Comparison of ENCODE assay signal across 23 cellular contexts in the genomic region with DNA sequence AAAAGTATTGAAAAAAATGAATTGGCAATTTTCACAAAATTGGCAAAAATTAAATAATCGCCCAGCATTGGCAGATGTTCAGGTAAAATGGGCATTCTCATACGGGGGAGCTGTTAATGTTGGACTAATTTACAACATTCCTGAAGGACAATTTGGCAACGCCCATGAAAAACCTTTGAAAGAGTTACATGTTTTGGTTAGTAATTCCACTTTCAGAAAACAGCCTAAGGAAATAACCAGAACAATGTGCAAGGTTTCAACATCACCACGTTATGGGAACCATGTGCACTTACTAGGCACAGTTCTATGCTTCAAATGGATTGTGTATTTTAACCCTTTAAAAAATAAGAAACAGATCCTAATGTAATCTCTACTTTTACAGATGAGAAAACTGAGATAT.
"Had no signal": no experiment of that assay in that cellular context is flagged by ENCODE, and none has a peak within 500 bp of the region (broad histone marks: within the 10 kb centered on the region; RNA-seq: fewer than 3 reads in every experiment).

No MANE protein-coding gene starts in this region.

- H3K9me3 ChIP-seq: vagina had no signal

- H3K27me3 Mint-ChIP-seq: dendritic cell treated with granulocyte-macrophage colony-stimulating factor and Interleukin-4, amounts not matched to agents 40 ng/mL and 50 ng/mL, for 4 days; naive thymus-derived CD4-positive, alpha-beta T cell; stimulated activated memory B cell treated with anti-CD40 and anti-IgM and Interleukin-4, amounts not matched to agents 10 μg/mL and 1 μg/mL and 100 μg/mL, for 72 hours; stimulated activated naive CD8-positive, alpha-beta T cell treated with anti-CD3 and anti-CD28 coated beads, Interleukin-15, Interleukin-2, amounts not matched to agents 100 ng/mL and 50 ng/mL, for 24 hours had no signal

- H3K36me3 ChIP-seq: tibial artery, upper lobe of right lung, vagina had no signal

- ATAC-seq: esophagus mucosa; left lobe of liver; naive thymus-derived CD4-positive, alpha-beta T cell; psoas muscle; sciatic nerve; stimulated activated memory B cell treated with anti-CD40 and anti-IgM and Interleukin-4, amounts not matched to agents 10 μg/mL and 1 μg/mL and 100 μg/mL, for 72 hours; upper lobe of right lung had no signal

- H3K27ac Mint-ChIP-seq: dendritic cell treated with granulocyte-macrophage colony-stimulating factor and Interleukin-4, amounts not matched to agents 40 ng/mL and 50 ng/mL, for 4 days; naive thymus-derived CD4-positive, alpha-beta T cell; nephron progenitor cell; stimulated activated memory B cell treated with anti-CD40 and anti-IgM and Interleukin-4, amounts not matched to agents 10 μg/mL and 1 μg/mL and 100 μg/mL, for 72 hours had no signal

- H3K4me1 ChIP-seq: parathyroid adenoma, psoas muscle, tibial artery, upper lobe of right lung, vagina had no signal

- H2AFZ ChIP-seq: parathyroid adenoma had no signal

- H3K9ac ChIP-seq: parathyroid adenoma had no signal

- DNase-seq: foreskin fibroblast; head of caudate nucleus; hippocampal formation; kidney glomerular epithelial cell; mammary epithelial cell; naive thymus-derived CD4-positive, alpha-beta T cell; nephron progenitor cell; psoas muscle; spleen; stimulated activated CD4-positive, alpha-beta T cell treated with anti-CD3 and anti-CD28 coated beads, Interleukin-15, amount 100 ng/mL, for 24 hours; stimulated activated CD4-positive, alpha-beta T cell treated with anti-CD3 and anti-CD28 coated beads, Interleukin-1b, Interleukin-23, amount 100 ng/mL, for 48 hours; stimulated activated CD4-positive, alpha-beta T cell treated with anti-CD3 and anti-CD28 coated beads, Interleukin-4, amount 100 ng/mL, for 24 hours; tibial artery; upper lobe of right lung had no signal

- H3K4me3 Mint-ChIP-seq: dendritic cell treated with granulocyte-macrophage colony-stimulating factor and Interleukin-4, amounts not matched to agents 40 ng/mL and 50 ng/mL, for 4 days; nephron progenitor cell; stimulated activated memory B cell treated with anti-CD40 and anti-IgM and Interleukin-4, amounts not matched to agents 10 μg/mL and 1 μg/mL and 100 μg/mL, for 72 hours; stimulated activated naive CD8-positive, alpha-beta T cell treated with anti-CD3 and anti-CD28 coated beads, Interleukin-15, Interleukin-2, amounts not matched to agents 100 ng/mL and 50 ng/mL, for 24 hours had no signal

- H3K4me3 ChIP-seq: psoas muscle, spleen, tibial artery, upper lobe of right lung, vagina had no signal

- H3K4me1 Mint-ChIP-seq: nephron progenitor cell; stimulated activated memory B cell treated with anti-CD40 and anti-IgM and Interleukin-4, amounts not matched to agents 10 μg/mL and 1 μg/mL and 100 μg/mL, for 72 hours had no signal

- H3K79me2 ChIP-seq: parathyroid adenoma had no signal

- FAIRE-seq: colon had no signal

- H3K27me3 ChIP-seq: spleen, upper lobe of right lung, vagina had no signal

- H3K27ac ChIP-seq: parathyroid adenoma, psoas muscle, spleen, tibial artery, upper lobe of right lung, vagina had no signal
